ENCODE assay signal across 1 cellular context in the genomic region with DNA sequence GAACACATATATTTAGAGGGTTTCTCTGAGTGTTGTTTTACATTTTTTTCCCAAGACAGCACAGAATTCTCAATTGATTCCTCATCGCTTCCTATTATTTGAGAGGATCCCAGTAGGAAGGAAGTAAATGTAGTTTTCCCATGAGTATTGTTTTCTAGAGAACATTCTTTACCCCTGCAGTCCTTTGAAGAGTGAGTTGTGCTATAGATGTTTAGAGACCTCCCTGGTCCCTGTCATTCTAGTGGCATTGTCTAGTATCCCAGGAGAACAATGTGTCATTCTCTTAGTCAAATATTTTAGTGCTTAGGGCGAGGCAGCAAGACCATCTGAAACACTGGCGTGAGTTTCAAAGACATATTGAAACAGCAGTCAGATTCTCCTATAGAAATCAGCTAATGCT.
TF ChIP-seq lines count a peak whose summit lies in the region.

No MANE protein-coding gene starts in this region.

TF ChIP-seq in WTC11, 78 proteins besides CTCF, POLR2A, EP300 and RAD21 (continued from another document):
- no peak for TF ChIP-seq ZMAT4 (CRISPR knock-in tag; IDR thresholded peaks at IDR 0.05)
- TF ChIP-seq ZNF512 (CRISPR knock-in tag; IDR thresholded peaks at IDR 0.05; ENCODE audit: borderline replicate concordance) = no peak
- TF ChIP-seq NFE2L1 (CRISPR knock-in tag; IDR thresholded peaks at IDR 0.05) = no peak
- TF ChIP-seq FOXJ3 (CRISPR knock-in tag; IDR thresholded peaks at IDR 0.05; ENCODE audit: borderline replicate concordance) = no peak
- TF ChIP-seq ZNF416 (CRISPR knock-in tag; IDR thresholded peaks at IDR 0.05) = no peak
- TF ChIP-seq ZBTB21 (CRISPR knock-in tag; IDR thresholded peaks at IDR 0.05; ENCODE audit: borderline replicate concordance) = no peak
- TF ChIP-seq, protein P1, sequence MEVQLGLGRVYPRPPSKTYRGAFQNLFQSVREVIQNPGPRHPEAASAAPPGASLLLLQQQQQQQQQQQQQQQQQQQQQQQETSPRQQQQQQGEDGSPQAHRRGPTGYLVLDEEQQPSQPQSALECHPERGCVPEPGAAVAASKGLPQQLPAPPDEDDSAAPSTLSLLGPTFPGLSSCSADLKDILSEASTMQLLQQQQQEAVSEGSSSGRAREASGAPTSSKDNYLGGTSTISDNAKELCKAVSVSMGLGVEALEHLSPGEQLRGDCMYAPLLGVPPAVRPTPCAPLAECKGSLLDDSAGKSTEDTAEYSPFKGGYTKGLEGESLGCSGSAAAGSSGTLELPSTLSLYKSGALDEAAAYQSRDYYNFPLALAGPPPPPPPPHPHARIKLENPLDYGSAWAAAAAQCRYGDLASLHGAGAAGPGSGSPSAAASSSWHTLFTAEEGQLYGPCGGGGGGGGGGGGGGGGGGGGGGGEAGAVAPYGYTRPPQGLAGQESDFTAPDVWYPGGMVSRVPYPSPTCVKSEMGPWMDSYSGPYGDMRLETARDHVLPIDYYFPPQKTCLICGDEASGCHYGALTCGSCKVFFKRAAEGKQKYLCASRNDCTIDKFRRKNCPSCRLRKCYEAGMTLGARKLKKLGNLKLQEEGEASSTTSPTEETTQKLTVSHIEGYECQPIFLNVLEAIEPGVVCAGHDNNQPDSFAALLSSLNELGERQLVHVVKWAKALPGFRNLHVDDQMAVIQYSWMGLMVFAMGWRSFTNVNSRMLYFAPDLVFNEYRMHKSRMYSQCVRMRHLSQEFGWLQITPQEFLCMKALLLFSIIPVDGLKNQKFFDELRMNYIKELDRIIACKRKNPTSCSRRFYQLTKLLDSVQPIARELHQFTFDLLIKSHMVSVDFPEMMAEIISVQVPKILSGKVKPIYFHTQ (CRISPR knock-in tag; IDR thresholded peaks at IDR 0.05) = no peak
- TF ChIP-seq ZNF138 (CRISPR knock-in tag; conservative IDR thresholded peaks at IDR 0.05) = no peak
- TF ChIP-seq, protein P2, sequence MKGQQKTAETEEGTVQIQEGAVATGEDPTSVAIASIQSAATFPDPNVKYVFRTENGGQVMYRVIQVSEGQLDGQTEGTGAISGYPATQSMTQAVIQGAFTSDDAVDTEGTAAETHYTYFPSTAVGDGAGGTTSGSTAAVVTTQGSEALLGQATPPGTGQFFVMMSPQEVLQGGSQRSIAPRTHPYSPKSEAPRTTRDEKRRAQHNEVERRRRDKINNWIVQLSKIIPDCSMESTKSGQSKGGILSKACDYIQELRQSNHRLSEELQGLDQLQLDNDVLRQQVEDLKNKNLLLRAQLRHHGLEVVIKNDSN (CRISPR knock-in tag; IDR thresholded peaks at IDR 0.05) = no peak
TF ChIP-seq in WTC11: peak in this region for 0.
